Comparison of ENCODE assay signal across 10 cellular contexts in the genomic region with DNA sequence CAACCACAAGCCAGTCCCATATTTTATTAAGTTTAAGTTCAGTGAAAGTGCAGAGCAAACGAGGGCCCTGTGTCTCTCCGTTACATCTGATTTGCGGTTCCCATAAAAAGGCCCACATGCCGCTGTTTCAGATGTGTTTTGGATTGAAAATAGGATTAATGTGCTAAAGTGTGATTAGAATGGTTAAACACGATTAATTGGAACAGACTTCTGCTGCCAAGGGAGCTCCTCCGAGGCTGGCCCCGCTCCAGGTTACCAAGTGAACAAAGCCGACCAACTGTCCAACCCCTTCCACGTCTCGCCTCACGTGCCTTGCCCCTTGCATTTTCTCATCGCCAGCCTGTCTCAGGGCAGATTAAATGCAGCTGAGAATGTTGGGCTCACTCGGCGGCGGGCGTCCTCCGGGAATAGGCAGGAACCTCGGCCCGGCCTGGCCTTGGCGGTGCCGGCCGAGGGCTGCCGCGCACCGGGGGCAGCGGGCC.
DNase-seq lines count a peak whose midpoint lies in the region; ATAC-seq, FAIRE-seq and TF ChIP-seq lines count a peak whose summit lies in the region.
"Had no signal": no experiment of that assay in that cellular context is flagged by ENCODE, and none has a peak within 500 bp of the region (broad histone marks: within the 10 kb centered on the region; RNA-seq: fewer than 3 reads in every experiment).

No MANE protein-coding gene starts in this region.

- TF ChIP-seq POLR2A in GM12891 (IDR thresholded peaks at IDR 0.05; ENCODE audit: low read depth, low read length), result no peak

- TF ChIP-seq CTCF in A673 (conservative IDR thresholded peaks at IDR 0.05; ENCODE audit: low read depth, low read length) (no peak), colonic mucosa (IDR thresholded peaks at IDR 0.05) (no peak), H9 (conservative IDR thresholded peaks at IDR 0.05) (no peak)

- no peaks in the 10 kb centered on the region for H4K20me1 ChIP-seq in H9 (ENCODE audit: control insufficient read depth, insufficient read depth, insufficient read length)

- H3K14ac ChIP-seq in H9 (ENCODE audit: insufficient read depth, low read length), result no peak overlapping the region

- no peak overlapping the region for H3K18ac ChIP-seq in H9 (ENCODE audit: insufficient read length, low read depth, low read length)

- no peak overlapping the region for H2AFZ ChIP-seq in H9 (ENCODE audit: low read length)

- H3K23me2 ChIP-seq in H9 (ENCODE audit: insufficient read length, low read depth, low read length, poor library complexity, severe bottlenecking), result no peaks in the 10 kb centered on the region

- H3K4me1 ChIP-seq in A673 (ENCODE audit: insufficient read depth, low read length, poor library complexity, severe bottlenecking), result peaks cover 20% of the 10 kb centered on the region
- no peaks in the 10 kb centered on the region for H3K4me1 ChIP-seq in colonic mucosa
- H3K4me1 ChIP-seq in mucosa of rectum (ENCODE audit: control insufficient read depth in 2 of 2, insufficient read depth in 2 of 2, low read length in 2 of 2), result no peaks in the 10 kb centered on the region
- no peaks in the 10 kb centered on the region for H3K4me1 ChIP-seq in H9 (ENCODE audit: insufficient read depth, low read length)

- DNase-seq in A673 (ENCODE audit: low spot score), result peak; percentile 96
- DNase-seq in NCI-H2029 treated with DMSO at 0.1 percent for 48 hours (lab: John Stamatoyannopoulos, UW), result peak; percentile 14
- DNase-seq in colonic mucosa, result peak; percentile 58
- no peak for DNase-seq in activated CD4-positive, alpha-beta T cell treated with anti-CD3 and anti-CD28 coated beads, Interleukin-2, amount 10 ng/mL, durations not matched to agents 7 days and 5 days
- no peak for DNase-seq in H9
- no peak for DNase-seq in GM12891 (ENCODE audit: insufficient read length, low spot score)

- H3K4me3 Mint-ChIP-seq in activated CD4-positive, alpha-beta T cell treated with anti-CD3 and anti-CD28 coated beads, Interleukin-2, amount 10 ng/mL, durations not matched to agents 7 days and 5 days, result no peak overlapping the region
- no peak overlapping the region for H3K4me3 Mint-ChIP-seq in H9

- H4K91ac ChIP-seq in H9 (ENCODE audit: insufficient read length, low read depth, low read length), result no peak overlapping the region

- H2BK5ac ChIP-seq in H9 (ENCODE audit: insufficient read length, low read length), result no peak overlapping the region

- H3K9ac ChIP-seq in colonic mucosa (ENCODE audit: low read depth in 2 of 2, low read length in 2 of 2) (peak overlapping the region in 1 of 2 donors; percentile 30), mucosa of rectum (ENCODE audit: low read depth in 1 of 2, low read length in 2 of 2) (no peak overlapping the region), H9 (ENCODE audit: extremely low read depth, insufficient read length, low read length) (no peak overlapping the region)

- H3K27me3 ChIP-seq in A673 (replicated peaks; ENCODE audit: insufficient read depth, low read depth, low read length, poor library complexity), result no peaks in the 10 kb centered on the region
- H3K27me3 ChIP-seq in colonic mucosa, result no peaks in the 10 kb centered on the region
- H3K27me3 ChIP-seq in mucosa of rectum (ENCODE audit: control insufficient read depth in 2 of 2, insufficient read depth in 2 of 2, low read length in 2 of 2), result no peaks in the 10 kb centered on the region
- no peaks in the 10 kb centered on the region for H3K27me3 ChIP-seq in H9 (ENCODE audit: insufficient read depth, low read length)

- H3K4me3 ChIP-seq in A673 (ENCODE audit: low read depth, low read length, poor library complexity, severe bottlenecking) (peak overlapping the region; percentile 25), colonic mucosa (no peak overlapping the region), mucosa of rectum (ENCODE audit: low read length in 2 of 2) (no peak overlapping the region)

- H4K5ac ChIP-seq in H9 (ENCODE audit: insufficient read length, low read depth, low read length), result no peak overlapping the region

- no peaks in the 10 kb centered on the region for H3K36me3 ChIP-seq in A673 (ENCODE audit: insufficient read depth, low read length, poor library complexity, severe bottlenecking)
- H3K36me3 ChIP-seq in colonic mucosa, result no peaks in the 10 kb centered on the region
- H3K36me3 ChIP-seq in mucosa of rectum (ENCODE audit: control insufficient read depth in 2 of 2, insufficient read depth in 2 of 2, low read length in 2 of 2), result no peaks in the 10 kb centered on the region

- H2AK5ac ChIP-seq in H9 (ENCODE audit: insufficient read length, low read length), result no peak overlapping the region

- H3K79me2 ChIP-seq in H9 (ENCODE audit: insufficient read depth, low read length), result no peaks in the 10 kb centered on the region

- no peaks in the 10 kb centered on the region for H3K9me3 Mint-ChIP-seq in activated CD4-positive, alpha-beta T cell treated with anti-CD3 and anti-CD28 coated beads, Interleukin-2, amount 10 ng/mL, durations not matched to agents 7 days and 5 days
- no peaks in the 10 kb centered on the region for H3K9me3 Mint-ChIP-seq in H9

- no peak overlapping the region for H2BK15ac ChIP-seq in H9 (ENCODE audit: low read depth, low read length)

- no TSS peak for BruUV-seq in A673 (replicated peaks; lab: Mats Ljungman, UMichigan)

- no peaks in the 10 kb centered on the region for H3K4me1 Mint-ChIP-seq in activated CD4-positive, alpha-beta T cell treated with anti-CD3 and anti-CD28 coated beads, Interleukin-2, amount 10 ng/mL, durations not matched to agents 7 days and 5 days
- no peaks in the 10 kb centered on the region for H3K4me1 Mint-ChIP-seq in H9

- H3K9me3 ChIP-seq in A673 (ENCODE audit: low read depth, low read length, poor library complexity, severe bottlenecking) (no peaks in the 10 kb centered on the region), colonic mucosa (no peaks in the 10 kb centered on the region), mucosa of rectum (ENCODE audit: control insufficient read depth in 2 of 2, low read length in 2 of 2) (no peaks in the 10 kb centered on the region), H9 (ENCODE audit: control insufficient read depth, low read depth, low read length) (no peaks in the 10 kb centered on the region)

- no peak overlapping the region for H2BK20ac ChIP-seq in H9 (ENCODE audit: low read depth, low read length, poor library complexity, severe bottlenecking)

- H3T11ph ChIP-seq in H9 (ENCODE audit: low read length), result no peak overlapping the region

- no peaks in the 10 kb centered on the region for H3K36me3 Mint-ChIP-seq in activated CD4-positive, alpha-beta T cell treated with anti-CD3 and anti-CD28 coated beads, Interleukin-2, amount 10 ng/mL, durations not matched to agents 7 days and 5 days (ENCODE audit: low read depth)
- no peaks in the 10 kb centered on the region for H3K36me3 Mint-ChIP-seq in H9 (ENCODE audit: insufficient read depth in 1 of 3, low read depth in 3 of 3)

- H3K27ac Mint-ChIP-seq in activated CD4-positive, alpha-beta T cell treated with anti-CD3 and anti-CD28 coated beads, Interleukin-2, amount 10 ng/mL, durations not matched to agents 7 days and 5 days, result no peak overlapping the region
- H3K27ac Mint-ChIP-seq in H9, result peak overlapping the region in 1 of 3 experiments; percentile 46; a peak in 1 of 7 replicates

- CTCF ChIA-PET in A673 (lab: Charles Lee), result no interaction called here
- CTCF ChIA-PET in activated CD4-positive, alpha-beta T cell treated with anti-CD3 and anti-CD28 coated beads, Interleukin-2, amount 10 ng/mL, durations not matched to agents 7 days and 5 days (lab: Charles Lee), result no interaction called here

- no peak for ATAC-seq in GM18907 (IDR thresholded peaks at IDR 0.05; ENCODE audit: unreplicated experiment)
- ATAC-seq: HCT116 had no signal

- H3K27me3 Mint-ChIP-seq in activated CD4-positive, alpha-beta T cell treated with anti-CD3 and anti-CD28 coated beads, Interleukin-2, amount 10 ng/mL, durations not matched to agents 7 days and 5 days, result peaks cover 8% of the 10 kb centered on the region
- H3K27me3 Mint-ChIP-seq in H9 (ENCODE audit: low read depth), result no peaks in the 10 kb centered on the region

- intact Hi-C loops in A673 (cut with micrococcal nuclease; ENCODE audit: unreplicated experiment), result loop anchor here (2.0 kb wide), 1 partner anchor 68 kb away; no protein-coding TSS in a partner anchor
- intact Hi-C loops in colonic mucosa (cut with DNase I), result no loop called here

- no peak overlapping the region for H4K8ac ChIP-seq in H9 (replicated peaks; ENCODE audit: insufficient read length, low read depth, low read length)

- H2BK12ac ChIP-seq in H9 (ENCODE audit: insufficient read length, low read depth, low read length), result no peak overlapping the region

- H2BK120ac ChIP-seq in H9 (ENCODE audit: low read depth, low read length, poor library complexity, severe bottlenecking), result no peak overlapping the region

- no peak overlapping the region for H3K56ac ChIP-seq in H9 (ENCODE audit: insufficient read length, low read depth, low read length)

- no peak overlapping the region for H3K23ac ChIP-seq in H9 (ENCODE audit: insufficient read length, low read depth, low read length)

- no peaks in the 10 kb centered on the region for H3K79me1 ChIP-seq in H9 (ENCODE audit: insufficient read depth, low read depth, low read length, poor library complexity, severe bottlenecking)

- FAIRE-seq in GM12891 (lab: Jason Lieb, UNC), result no peak
- FAIRE-seq: colon had no signal

- POLR2A ChIA-PET in A673 (lab: Charles Lee; ENCODE audit: low non-redundant PET), result no interaction called here
- POLR2A ChIA-PET in activated CD4-positive, alpha-beta T cell treated with anti-CD3 and anti-CD28 coated beads, Interleukin-2, amount 10 ng/mL, durations not matched to agents 7 days and 5 days (lab: Charles Lee), result no interaction called here

- no peak overlapping the region for H3K4ac ChIP-seq in H9 (ENCODE audit: low read depth, low read length)

- peak overlapping the region; percentile 82 for H3K27ac ChIP-seq in A673 (ENCODE audit: low read depth, low read length, poor library complexity, severe bottlenecking)
- H3K27ac ChIP-seq in colonic mucosa, result peak overlapping the region; percentile 53
- H3K27ac ChIP-seq in mucosa of rectum (ENCODE audit: low read depth in 2 of 2, low read length in 2 of 2), result peak overlapping the region; percentile 37 to 46
- H3K27ac ChIP-seq in H9 (ENCODE audit: insufficient read length, low read depth, low read length), result no peak overlapping the region

- no peak overlapping the region for H3K4me2 ChIP-seq in H9 (ENCODE audit: insufficient read depth, insufficient read length, low read length)

- WGBS in H9 (ENCODE audit: extremely low coverage, insufficient read length, low lambda C conversion rate), result no CpG with 5 or more reads among the region's 26 CpGs

TF ChIP-seq in GM12891, 5 proteins besides CTCF, POLR2A, EP300 and RAD21:
- TF ChIP-seq POLR2AphosphoS5 (IDR thresholded peaks at IDR 0.05; ENCODE audit: low read depth, low read length), result no peak
- TF ChIP-seq POU2F2 (IDR thresholded peaks at IDR 0.05; ENCODE audit: low read depth, low read length), result no peak
- TF ChIP-seq SPI1 (IDR thresholded peaks at IDR 0.05; ENCODE audit: low read depth, low read length), result no peak
- TF ChIP-seq TAF1 (IDR thresholded peaks at IDR 0.05; ENCODE audit: low read depth, low read length), result no peak
- no peak for TF ChIP-seq PAX5 (IDR thresholded peaks at IDR 0.05; ENCODE audit: insufficient read depth, low read length, severe bottlenecking)

Comparison
In these comparisons a context has a peak if more than half of its experiments do, and no peak if none do; other contexts are left out.
1. DNase-seq: peak in A673 (single experiment), NCI-H2029 treated with DMSO at 0.1 percent for 48 hours (single experiment) and colonic mucosa (single experiment); none in activated CD4-positive, alpha-beta T cell treated with anti-CD3 and anti-CD28 coated beads, Interleukin-2, amount 10 ng/mL, durations not matched to agents 7 days and 5 days (single experiment), H9 (single experiment) and GM12891 (single experiment).